In the genomic region with DNA sequence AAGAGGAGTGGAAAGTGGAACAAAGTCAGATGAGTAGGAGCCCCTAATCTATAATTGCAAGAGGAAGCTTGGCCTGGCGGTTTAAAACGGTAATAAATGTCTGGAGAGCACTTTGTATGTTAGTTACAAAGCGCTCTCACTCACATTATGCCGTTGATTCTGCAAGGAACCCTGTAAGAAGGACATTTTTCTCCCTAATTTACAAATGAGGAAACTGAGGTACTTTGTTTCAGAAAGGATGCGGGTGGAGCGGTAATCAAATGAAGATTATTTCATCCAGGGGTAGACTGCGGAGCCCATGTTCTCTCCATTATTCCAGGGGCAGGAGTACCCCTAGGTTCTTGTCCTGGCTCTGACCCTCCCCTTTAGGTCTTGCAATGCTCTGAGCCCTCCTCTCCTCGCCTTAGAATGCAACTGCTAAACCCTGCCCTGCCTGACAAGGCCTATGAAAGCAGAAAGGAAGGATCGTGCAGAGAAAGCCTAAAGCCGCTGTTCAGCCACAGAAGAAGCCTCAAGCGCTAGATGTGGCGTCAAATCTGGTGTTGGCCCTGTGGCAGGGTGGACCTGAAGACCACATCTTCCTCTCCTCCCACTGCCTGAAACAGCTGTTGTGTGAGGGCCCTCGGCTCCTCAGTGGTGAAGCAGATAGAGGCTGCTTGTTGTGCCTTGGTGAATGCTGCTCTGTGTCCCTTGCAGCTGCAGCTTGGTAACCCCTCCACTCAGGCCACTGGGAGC, we compare ENCODE assay signal across 1 cellular context.
A peak's percentile ranks its signal among the peaks of the same experiment; 100 is the strongest.
TF ChIP-seq lines count a peak whose summit lies in the region.

No MANE protein-coding gene starts in this region.

TF ChIP-seq in GM12878, 131 proteins besides CTCF, POLR2A, EP300 and RAD21 (continued from another document):
- 0 out of 2 replicates have a peak, but pooled peaks have one; percentile 16 for TF ChIP-seq CBX5 (IDR thresholded peaks at IDR 0.05; ENCODE audit: low read depth)
- peak; percentile 82 for TF ChIP-seq RUNX3 (IDR thresholded peaks at IDR 0.05; ENCODE audit: low read length)
- 0 out of 3 replicates have a peak, but pooled peaks have one; percentile 12 for TF ChIP-seq POU2F2 (IDR thresholded peaks at IDR 0.05; ENCODE audit: borderline replicate concordance, low read depth, low read length)
- peak; percentile 11; the same call in 1 of the 2 replicates for TF ChIP-seq ZNF24 (IDR thresholded peaks at IDR 0.05)
- TF ChIP-seq IKZF1 (conservative IDR thresholded peaks at IDR 0.05), result peak; percentile 40; the same call in 1 of the 2 replicates
- 0 out of 2 replicates have a peak, but pooled peaks have one; percentile 13 for TF ChIP-seq LARP7 (IDR thresholded peaks at IDR 0.05)
- TF ChIP-seq ZNF274 (IDR thresholded peaks at IDR 0.05; ENCODE audit: insufficient read depth, insufficient read length), result no peak
- no peak for TF ChIP-seq CEBPB (IDR thresholded peaks at IDR 0.05; ENCODE audit: borderline replicate concordance in 1 of 2, low read depth in 2 of 2, low read length in 2 of 2)
- peak in 1 of 2 experiments; percentile 33; a peak in 1 of 4 replicates for TF ChIP-seq BHLHE40 (IDR thresholded peaks at IDR 0.05; ENCODE audit: borderline replicate concordance in 1 of 2, low read depth in 2 of 2, low read length in 1 of 2)
- TF ChIP-seq ZSCAN29 (IDR thresholded peaks at IDR 0.05), result 0 out of 2 replicates have a peak, but pooled peaks have one; percentile 18
- peak; percentile 73; the same call in 1 of the 2 replicates for TF ChIP-seq TCF12 (IDR thresholded peaks at IDR 0.05; ENCODE audit: low read depth, low read length)
- TF ChIP-seq JUND (IDR thresholded peaks at IDR 0.05; ENCODE audit: low read depth, low read length), result no peak
- no peak for TF ChIP-seq BCL11A (IDR thresholded peaks at IDR 0.05; ENCODE audit: low read depth, low read length)
- TF ChIP-seq, protein P1, sequence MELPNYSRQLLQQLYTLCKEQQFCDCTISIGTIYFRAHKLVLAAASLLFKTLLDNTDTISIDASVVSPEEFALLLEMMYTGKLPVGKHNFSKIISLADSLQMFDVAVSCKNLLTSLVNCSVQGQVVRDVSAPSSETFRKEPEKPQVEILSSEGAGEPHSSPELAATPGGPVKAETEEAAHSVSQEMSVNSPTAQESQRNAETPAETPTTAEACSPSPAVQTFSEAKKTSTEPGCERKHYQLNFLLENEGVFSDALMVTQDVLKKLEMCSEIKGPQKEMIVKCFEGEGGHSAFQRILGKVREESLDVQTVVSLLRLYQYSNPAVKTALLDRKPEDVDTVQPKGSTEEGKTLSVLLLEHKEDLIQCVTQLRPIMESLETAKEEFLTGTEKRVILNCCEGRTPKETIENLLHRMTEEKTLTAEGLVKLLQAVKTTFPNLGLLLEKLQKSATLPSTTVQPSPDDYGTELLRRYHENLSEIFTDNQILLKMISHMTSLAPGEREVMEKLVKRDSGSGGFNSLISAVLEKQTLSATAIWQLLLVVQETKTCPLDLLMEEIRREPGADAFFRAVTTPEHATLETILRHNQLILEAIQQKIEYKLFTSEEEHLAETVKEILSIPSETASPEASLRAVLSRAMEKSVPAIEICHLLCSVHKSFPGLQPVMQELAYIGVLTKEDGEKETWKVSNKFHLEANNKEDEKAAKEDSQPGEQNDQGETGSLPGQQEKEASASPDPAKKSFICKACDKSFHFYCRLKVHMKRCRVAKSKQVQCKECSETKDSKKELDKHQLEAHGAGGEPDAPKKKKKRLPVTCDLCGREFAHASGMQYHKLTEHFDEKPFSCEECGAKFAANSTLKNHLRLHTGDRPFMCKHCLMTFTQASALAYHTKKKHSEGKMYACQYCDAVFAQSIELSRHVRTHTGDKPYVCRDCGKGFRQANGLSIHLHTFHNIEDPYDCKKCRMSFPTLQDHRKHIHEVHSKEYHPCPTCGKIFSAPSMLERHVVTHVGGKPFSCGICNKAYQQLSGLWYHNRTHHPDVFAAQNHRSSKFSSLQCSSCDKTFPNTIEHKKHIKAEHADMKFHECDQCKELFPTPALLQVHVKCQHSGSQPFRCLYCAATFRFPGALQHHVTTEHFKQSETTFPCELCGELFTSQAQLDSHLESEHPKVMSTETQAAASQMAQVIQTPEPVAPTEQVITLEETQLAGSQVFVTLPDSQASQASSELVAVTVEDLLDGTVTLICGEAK (IDR thresholded peaks at IDR 0.05; ENCODE audit: borderline replicate concordance), result peak; percentile 34; the same call in 1 of the 2 replicates
- 0 out of 2 replicates have a peak, but pooled peaks have one; percentile 26 for TF ChIP-seq CBFB (IDR thresholded peaks at IDR 0.05; ENCODE audit: low read depth)
- TF ChIP-seq, protein P2, sequence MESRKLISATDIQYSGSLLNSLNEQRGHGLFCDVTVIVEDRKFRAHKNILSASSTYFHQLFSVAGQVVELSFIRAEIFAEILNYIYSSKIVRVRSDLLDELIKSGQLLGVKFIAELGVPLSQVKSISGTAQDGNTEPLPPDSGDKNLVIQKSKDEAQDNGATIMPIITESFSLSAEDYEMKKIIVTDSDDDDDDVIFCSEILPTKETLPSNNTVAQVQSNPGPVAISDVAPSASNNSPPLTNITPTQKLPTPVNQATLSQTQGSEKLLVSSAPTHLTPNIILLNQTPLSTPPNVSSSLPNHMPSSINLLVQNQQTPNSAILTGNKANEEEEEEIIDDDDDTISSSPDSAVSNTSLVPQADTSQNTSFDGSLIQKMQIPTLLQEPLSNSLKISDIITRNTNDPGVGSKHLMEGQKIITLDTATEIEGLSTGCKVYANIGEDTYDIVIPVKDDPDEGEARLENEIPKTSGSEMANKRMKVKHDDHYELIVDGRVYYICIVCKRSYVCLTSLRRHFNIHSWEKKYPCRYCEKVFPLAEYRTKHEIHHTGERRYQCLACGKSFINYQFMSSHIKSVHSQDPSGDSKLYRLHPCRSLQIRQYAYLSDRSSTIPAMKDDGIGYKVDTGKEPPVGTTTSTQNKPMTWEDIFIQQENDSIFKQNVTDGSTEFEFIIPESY (IDR thresholded peaks at IDR 0.05), result peak; percentile 83
- TF ChIP-seq GATAD2B (conservative IDR thresholded peaks at IDR 0.05; ENCODE audit: low read depth), result 0 out of 2 replicates have a peak, but pooled peaks have one; percentile 42
- TF ChIP-seq, protein P3, sequence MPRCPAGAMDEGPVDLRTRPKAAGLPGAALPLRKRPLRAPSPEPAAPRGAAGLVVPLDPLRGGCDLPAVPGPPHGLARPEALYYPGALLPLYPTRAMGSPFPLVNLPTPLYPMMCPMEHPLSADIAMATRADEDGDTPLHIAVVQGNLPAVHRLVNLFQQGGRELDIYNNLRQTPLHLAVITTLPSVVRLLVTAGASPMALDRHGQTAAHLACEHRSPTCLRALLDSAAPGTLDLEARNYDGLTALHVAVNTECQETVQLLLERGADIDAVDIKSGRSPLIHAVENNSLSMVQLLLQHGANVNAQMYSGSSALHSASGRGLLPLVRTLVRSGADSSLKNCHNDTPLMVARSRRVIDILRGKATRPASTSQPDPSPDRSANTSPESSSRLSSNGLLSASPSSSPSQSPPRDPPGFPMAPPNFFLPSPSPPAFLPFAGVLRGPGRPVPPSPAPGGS (IDR thresholded peaks at IDR 0.05; ENCODE audit: borderline replicate concordance, insufficient read depth, low read depth, low read length, poor library complexity, severe bottlenecking), result no peak
- TF ChIP-seq SIN3A (IDR thresholded peaks at IDR 0.05; ENCODE audit: low read depth, low read length), result 0 out of 2 replicates have a peak, but pooled peaks have one; percentile 31
- TF ChIP-seq MTA2 (IDR thresholded peaks at IDR 0.05; ENCODE audit: low read depth), result peak; percentile 66
- TF ChIP-seq, protein P4, sequence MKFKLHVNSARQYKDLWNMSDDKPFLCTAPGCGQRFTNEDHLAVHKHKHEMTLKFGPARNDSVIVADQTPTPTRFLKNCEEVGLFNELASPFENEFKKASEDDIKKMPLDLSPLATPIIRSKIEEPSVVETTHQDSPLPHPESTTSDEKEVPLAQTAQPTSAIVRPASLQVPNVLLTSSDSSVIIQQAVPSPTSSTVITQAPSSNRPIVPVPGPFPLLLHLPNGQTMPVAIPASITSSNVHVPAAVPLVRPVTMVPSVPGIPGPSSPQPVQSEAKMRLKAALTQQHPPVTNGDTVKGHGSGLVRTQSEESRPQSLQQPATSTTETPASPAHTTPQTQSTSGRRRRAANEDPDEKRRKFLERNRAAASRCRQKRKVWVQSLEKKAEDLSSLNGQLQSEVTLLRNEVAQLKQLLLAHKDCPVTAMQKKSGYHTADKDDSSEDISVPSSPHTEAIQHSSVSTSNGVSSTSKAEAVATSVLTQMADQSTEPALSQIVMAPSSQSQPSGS (IDR thresholded peaks at IDR 0.05; ENCODE audit: low read length), result no peak
- no peak for TF ChIP-seq CBX3 (IDR thresholded peaks at IDR 0.05; ENCODE audit: borderline replicate concordance, low read depth)
- no peak for TF ChIP-seq NFYA (IDR thresholded peaks at IDR 0.05; ENCODE audit: borderline replicate concordance, low read depth, low read length)
- no peak for TF ChIP-seq EED (IDR thresholded peaks at IDR 0.05; ENCODE audit: low read depth)
- TF ChIP-seq ATF7 (IDR thresholded peaks at IDR 0.05; ENCODE audit: low read depth), result peak; percentile 53; the same call in 1 of the 2 replicates
- 0 out of 2 replicates have a peak, but pooled peaks have one; percentile 0 for TF ChIP-seq NR2C1 (IDR thresholded peaks at IDR 0.05)
- 0 out of 2 replicates have a peak, but pooled peaks have one; percentile 37 for TF ChIP-seq NBN (IDR thresholded peaks at IDR 0.05)
- TF ChIP-seq, protein P5, sequence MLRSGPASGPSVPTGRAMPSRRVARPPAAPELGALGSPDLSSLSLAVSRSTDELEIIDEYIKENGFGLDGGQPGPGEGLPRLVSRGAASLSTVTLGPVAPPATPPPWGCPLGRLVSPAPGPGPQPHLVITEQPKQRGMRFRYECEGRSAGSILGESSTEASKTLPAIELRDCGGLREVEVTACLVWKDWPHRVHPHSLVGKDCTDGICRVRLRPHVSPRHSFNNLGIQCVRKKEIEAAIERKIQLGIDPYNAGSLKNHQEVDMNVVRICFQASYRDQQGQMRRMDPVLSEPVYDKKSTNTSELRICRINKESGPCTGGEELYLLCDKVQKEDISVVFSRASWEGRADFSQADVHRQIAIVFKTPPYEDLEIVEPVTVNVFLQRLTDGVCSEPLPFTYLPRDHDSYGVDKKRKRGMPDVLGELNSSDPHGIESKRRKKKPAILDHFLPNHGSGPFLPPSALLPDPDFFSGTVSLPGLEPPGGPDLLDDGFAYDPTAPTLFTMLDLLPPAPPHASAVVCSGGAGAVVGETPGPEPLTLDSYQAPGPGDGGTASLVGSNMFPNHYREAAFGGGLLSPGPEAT (IDR thresholded peaks at IDR 0.05; ENCODE audit: low read depth), result no peak; the same call in 1 of the 2 replicates
- TF ChIP-seq DPF2 (IDR thresholded peaks at IDR 0.05), result peak; percentile 61; the same call in 1 of the 2 replicates
- 0 out of 2 replicates have a peak, but pooled peaks have one; percentile 48 for TF ChIP-seq ASH2L (IDR thresholded peaks at IDR 0.05; ENCODE audit: borderline replicate concordance, low read depth)
- TF ChIP-seq SPI1 (IDR thresholded peaks at IDR 0.05; ENCODE audit: borderline replicate concordance, insufficient read depth, low read depth, low read length), result no peak; the same call in 1 of the 2 replicates
- no peak for TF ChIP-seq PAX5 (IDR thresholded peaks at IDR 0.05; ENCODE audit: borderline replicate concordance, low read depth, low read length)
- TF ChIP-seq, protein P6, sequence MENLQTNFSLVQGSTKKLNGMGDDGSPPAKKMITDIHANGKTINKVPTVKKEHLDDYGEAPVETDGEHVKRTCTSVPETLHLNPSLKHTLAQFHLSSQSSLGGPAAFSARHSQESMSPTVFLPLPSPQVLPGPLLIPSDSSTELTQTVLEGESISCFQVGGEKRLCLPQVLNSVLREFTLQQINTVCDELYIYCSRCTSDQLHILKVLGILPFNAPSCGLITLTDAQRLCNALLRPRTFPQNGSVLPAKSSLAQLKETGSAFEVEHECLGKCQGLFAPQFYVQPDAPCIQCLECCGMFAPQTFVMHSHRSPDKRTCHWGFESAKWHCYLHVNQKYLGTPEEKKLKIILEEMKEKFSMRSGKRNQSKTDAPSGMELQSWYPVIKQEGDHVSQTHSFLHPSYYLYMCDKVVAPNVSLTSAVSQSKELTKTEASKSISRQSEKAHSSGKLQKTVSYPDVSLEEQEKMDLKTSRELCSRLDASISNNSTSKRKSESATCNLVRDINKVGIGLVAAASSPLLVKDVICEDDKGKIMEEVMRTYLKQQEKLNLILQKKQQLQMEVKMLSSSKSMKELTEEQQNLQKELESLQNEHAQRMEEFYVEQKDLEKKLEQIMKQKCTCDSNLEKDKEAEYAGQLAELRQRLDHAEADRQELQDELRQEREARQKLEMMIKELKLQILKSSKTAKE (IDR thresholded peaks at IDR 0.05; ENCODE audit: low read depth, poor library complexity, severe bottlenecking), result peak; percentile 52
- TF ChIP-seq EGR1 (IDR thresholded peaks at IDR 0.05; ENCODE audit: borderline replicate concordance in 1 of 2, low read depth in 2 of 2, low read length in 2 of 2), result 0 out of 3 replicates have a peak, but pooled peaks of 1 of the 2 experiments have one; percentile 6
TF ChIP-seq in GM12878: peak in this region for 22.
